9 cellular contexts compared by ENCODE assay signal in the genomic region with DNA sequence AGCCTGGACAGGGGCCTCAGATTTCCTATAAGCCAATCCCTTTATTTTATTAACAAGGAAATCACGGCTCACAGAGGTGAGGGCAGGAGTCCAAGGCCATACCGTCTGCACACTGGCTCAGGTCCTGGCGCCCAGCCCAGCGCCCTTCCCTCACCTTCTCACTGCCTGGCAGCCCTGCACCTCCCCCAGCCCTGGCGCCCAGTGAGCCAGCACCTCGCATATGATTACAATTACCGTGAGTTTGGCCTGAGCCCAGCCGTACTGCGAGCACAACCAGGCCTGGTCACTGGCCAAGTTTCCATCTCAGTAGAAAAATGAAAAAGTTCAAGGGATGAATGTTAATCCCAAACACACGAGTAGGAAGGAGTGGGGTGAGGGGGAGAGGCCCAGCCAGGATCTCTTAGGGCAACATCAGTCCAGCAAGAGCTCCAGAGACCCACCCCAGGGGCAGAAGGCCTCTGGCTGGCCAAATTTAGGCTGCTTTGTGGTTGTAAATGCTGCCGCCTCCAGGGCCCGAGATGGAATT.
DNase-seq lines count a peak whose midpoint lies in the region; ATAC-seq, FAIRE-seq and TF ChIP-seq lines count a peak whose summit lies in the region.
"Had no signal": no experiment of that assay in that cellular context is flagged by ENCODE, and none has a peak within 500 bp of the region (broad histone marks: within the 10 kb centered on the region; RNA-seq: fewer than 3 reads in every experiment).

No MANE protein-coding gene starts in this region.

- peak; percentile 20 for FAIRE-seq in HTR-8/SVneo (lab: Jason Lieb, UNC)
- FAIRE-seq in astrocyte (lab: Jason Lieb, UNC) = no peak
- peak; percentile 56 for FAIRE-seq in islet of Langerhans (lab: Jason Lieb, UNC)

- H3K79me2 ChIP-seq in astrocyte (ENCODE audit: insufficient read depth, low read length) = no peaks in the 10 kb centered on the region

- no peaks in the 10 kb centered on the region for H3K9me3 ChIP-seq in astrocyte (ENCODE audit: insufficient read depth, low read depth, low read length)
- H3K9me3 ChIP-seq: neutrophil had no signal

- ATAC-seq in natural killer cell treated with Interleukin-12 subunit alpha and Interleukin-12 subunit beta and Interleukin-15 and Interleukin-18, amount 100 ng/mL, for 72 hours = no peak
- no peak for ATAC-seq in HG02759 (IDR thresholded peaks at IDR 0.05; ENCODE audit: unreplicated experiment)

- H3K4me3 ChIP-seq in astrocyte (ENCODE audit: insufficient read depth, low read depth, low read length) = no peak overlapping the region

- no peak for TF ChIP-seq CTCF in astrocyte (IDR thresholded peaks at IDR 0.05; ENCODE audit: insufficient read depth, low read depth, low read length)

- H3K9me3 Mint-ChIP-seq in astrocyte (ENCODE audit: unreplicated experiment) = no peaks in the 10 kb centered on the region
- H3K9me3 Mint-ChIP-seq in natural killer cell treated with Interleukin-12 subunit alpha and Interleukin-12 subunit beta and Interleukin-15 and Interleukin-18, amount 100 ng/mL, for 72 hours = no peaks in the 10 kb centered on the region

- H3K9ac ChIP-seq in astrocyte (ENCODE audit: low read length) = peak overlapping the region; percentile 80

- no peaks in the 10 kb centered on the region for H4K20me1 ChIP-seq in astrocyte (ENCODE audit: insufficient read depth, low read length)

- peak overlapping the region; percentile 54 for H2AFZ ChIP-seq in astrocyte (ENCODE audit: low read depth, low read length)

- peak; percentile 76 for DNase-seq in HTR-8/SVneo (ENCODE audit: insufficient read length, low spot score)
- DNase-seq in astrocyte (ENCODE audit: low read depth) = peak; percentile 94
- DNase-seq in substantia nigra (lab: John Stamatoyannopoulos, UW) = peak in 35 of 49 donors; percentile 4 to 98 (median 41)
- no peak for DNase-seq in T-helper 1 cell
- DNase-seq in natural killer cell treated with Interleukin-12 subunit alpha and Interleukin-12 subunit beta and Interleukin-15 and Interleukin-18, amount 100 ng/mL, for 72 hours (ENCODE audit: low spot score) = no peak
- DNase-seq in superior temporal gyrus (ENCODE audit: extremely low spot score) = no peak

- peak overlapping the region; percentile 76 for H3K4me2 ChIP-seq in astrocyte (ENCODE audit: low read length)

- H3K36me3 Mint-ChIP-seq in astrocyte (ENCODE audit: low read depth, unreplicated experiment) = no peaks in the 10 kb centered on the region
- H3K36me3 Mint-ChIP-seq in natural killer cell treated with Interleukin-12 subunit alpha and Interleukin-12 subunit beta and Interleukin-15 and Interleukin-18, amount 100 ng/mL, for 72 hours = no peaks in the 10 kb centered on the region

- H3K4me1 Mint-ChIP-seq in astrocyte (ENCODE audit: low read depth, unreplicated experiment) = peaks cover 46% of the 10 kb centered on the region
- no peaks in the 10 kb centered on the region for H3K4me1 Mint-ChIP-seq in natural killer cell treated with Interleukin-12 subunit alpha and Interleukin-12 subunit beta and Interleukin-15 and Interleukin-18, amount 100 ng/mL, for 72 hours (ENCODE audit: low read depth in 2 of 2)

- H3K27ac ChIP-seq in astrocyte (ENCODE audit: low read depth, low read length) (peak overlapping the region; percentile 94), substantia nigra (ENCODE audit: low read depth, low read length, poor library complexity, severe bottlenecking) (no peak overlapping the region)
- H3K27ac ChIP-seq: neutrophil had no signal

- H3K4me3 Mint-ChIP-seq in astrocyte (ENCODE audit: unreplicated experiment) = no peak overlapping the region
- H3K4me3 Mint-ChIP-seq in natural killer cell treated with Interleukin-12 subunit alpha and Interleukin-12 subunit beta and Interleukin-15 and Interleukin-18, amount 100 ng/mL, for 72 hours = no peak overlapping the region

- H3K27ac Mint-ChIP-seq in astrocyte (ENCODE audit: unreplicated experiment) = no peak overlapping the region
- H3K27ac Mint-ChIP-seq in natural killer cell treated with Interleukin-12 subunit alpha and Interleukin-12 subunit beta and Interleukin-15 and Interleukin-18, amount 100 ng/mL, for 72 hours = no peak overlapping the region

- H3K27me3 ChIP-seq in astrocyte (ENCODE audit: insufficient read depth, low read length) = no peaks in the 10 kb centered on the region

- peaks cover 56% of the 10 kb centered on the region for H3K4me1 ChIP-seq in astrocyte (ENCODE audit: insufficient read depth, low read length)

- peaks cover 8% of the 10 kb centered on the region for H3K27me3 Mint-ChIP-seq in astrocyte (ENCODE audit: low read depth, unreplicated experiment)
- peaks cover 9 to 21% of the 10 kb centered on the region in 2 donors for H3K27me3 Mint-ChIP-seq in natural killer cell treated with Interleukin-12 subunit alpha and Interleukin-12 subunit beta and Interleukin-15 and Interleukin-18, amount 100 ng/mL, for 72 hours

- H3K36me3 ChIP-seq in astrocyte (ENCODE audit: insufficient read depth, low read length) = no peaks in the 10 kb centered on the region
- H3K36me3 ChIP-seq: neutrophil had no signal

Comparison
In these comparisons a context has a peak if more than half of its experiments do, and no peak if none do; other contexts are left out.
1. DNase-seq: peak in HTR-8/SVneo (single experiment), astrocyte (single experiment) and substantia nigra (35 of 49); none in T-helper 1 cell (0 of 5), natural killer cell treated with Interleukin-12 subunit alpha and Interleukin-12 subunit beta and Interleukin-15 and Interleukin-18, amount 100 ng/mL, for 72 hours (single experiment) and superior temporal gyrus (single experiment).